32 cellular contexts compared by ENCODE assay signal in the genomic region with DNA sequence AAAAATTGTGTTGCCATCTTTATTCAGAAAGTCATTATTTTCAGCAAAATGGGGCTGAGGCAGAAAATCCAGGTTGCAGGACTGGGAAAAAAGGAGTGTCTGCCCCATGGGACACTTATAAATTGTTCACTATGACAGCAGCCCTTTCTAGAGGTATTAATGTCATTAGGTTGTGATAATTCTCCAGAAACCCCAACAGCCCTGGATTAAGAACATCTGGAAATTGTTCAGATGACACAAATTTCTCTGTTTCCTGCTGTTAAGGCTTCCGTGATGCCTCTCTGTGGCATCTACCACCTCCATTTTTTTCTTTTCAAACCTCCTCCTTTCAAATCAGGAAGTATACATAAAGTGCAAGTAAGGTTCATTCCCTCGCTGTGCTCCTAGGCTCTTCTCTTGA.
"Had no signal": no experiment of that assay in that cellular context is flagged by ENCODE, and none has a peak within 500 bp of the region (broad histone marks: within the 10 kb centered on the region; RNA-seq: fewer than 3 reads in every experiment).

No MANE protein-coding gene starts in this region.

- H3K36me3 ChIP-seq: adrenal gland had no signal

- H3K36me3 Mint-ChIP-seq: activated CD4-positive, alpha-beta memory T cell treated with anti-CD3 and anti-CD28 coated beads for 36 hours; activated CD8-positive, alpha-beta memory T cell treated with anti-CD3 and anti-CD28 coated beads, Interleukin-2, amount 10 ng/mL, durations not matched to agents 7 days and 5 days; activated naive CD4-positive, alpha-beta T cell treated with anti-CD3 and anti-CD28 coated beads, Interleukin-2, amount 50 U/mL, for 24 hours; activated naive CD8-positive, alpha-beta T cell treated with anti-CD3 and anti-CD28 coated beads for 36 hours had no signal

- H3K4me3 ChIP-seq: adrenal gland, body of pancreas, esophagus muscularis mucosa, gastroesophageal sphincter had no signal

- H3K27ac ChIP-seq: adrenal gland, body of pancreas, esophagus muscularis mucosa, foreskin keratinocyte, gastroesophageal sphincter had no signal

- H3K27me3 ChIP-seq: adrenal gland, esophagus muscularis mucosa, foreskin keratinocyte, gastroesophageal sphincter had no signal

- H3K4me3 Mint-ChIP-seq: activated CD4-positive, alpha-beta memory T cell treated with anti-CD3 and anti-CD28 coated beads for 36 hours; activated CD4-positive, alpha-beta T cell treated with anti-CD3 and anti-CD28 coated beads for 36 hours; activated CD4-positive, alpha-beta T cell treated with anti-CD3 and anti-CD28 coated beads, Interleukin-2, amount 10 ng/mL, durations not matched to agents 24 days and 14 days; activated CD8-positive, alpha-beta memory T cell treated with anti-CD3 and anti-CD28 coated beads, Interleukin-2, amount 10 ng/mL, durations not matched to agents 7 days and 5 days; activated CD8-positive, alpha-beta T cell treated with anti-CD3 and anti-CD28 coated beads, Interleukin-2, amount 10 ng/mL, durations not matched to agents 7 days and 5 days; activated naive CD4-positive, alpha-beta T cell treated with anti-CD3 and anti-CD28 coated beads for 36 hours; activated naive CD4-positive, alpha-beta T cell treated with anti-CD3 and anti-CD28 coated beads, Interleukin-2, amount 50 U/mL, for 24 hours; activated naive CD8-positive, alpha-beta T cell treated with anti-CD3 and anti-CD28 coated beads for 36 hours; activated naive CD8-positive, alpha-beta T cell treated with anti-CD3 and anti-CD28 coated beads, Interleukin-2, amount 50 U/mL, for 24 hours; activated T-helper 1 cell treated with anti-CD3 and anti-CD28 coated beads, Interleukin-12 subunit alpha, Interleukin-12 subunit beta, Interleukin-2, Interleukin-4 antibody, amounts not matched to agents 30 ng/mL and 10 ng/mL and 1 ng/mL, durations not matched to agents 14 hours and 24 hours and 36 hours; effector memory CD8-positive, alpha-beta T cell had no signal

- H3K9me3 Mint-ChIP-seq: activated CD4-positive, alpha-beta memory T cell treated with anti-CD3 and anti-CD28 coated beads for 36 hours; activated naive CD4-positive, alpha-beta T cell treated with anti-CD3 and anti-CD28 coated beads for 36 hours; activated naive CD4-positive, alpha-beta T cell treated with anti-CD3 and anti-CD28 coated beads, Interleukin-2, amount 50 U/mL, for 24 hours; activated naive CD8-positive, alpha-beta T cell treated with anti-CD3 and anti-CD28 coated beads for 36 hours; activated naive CD8-positive, alpha-beta T cell treated with anti-CD3 and anti-CD28 coated beads, Interleukin-2, amount 50 U/mL, for 24 hours; activated T-helper 1 cell treated with anti-CD3 and anti-CD28 coated beads, Interleukin-12 subunit alpha, Interleukin-12 subunit beta, Interleukin-2, Interleukin-4 antibody, amounts not matched to agents 30 ng/mL and 10 ng/mL and 1 ng/mL, durations not matched to agents 14 hours and 24 hours and 36 hours had no signal

- H3K4me1 Mint-ChIP-seq: activated CD4-positive, alpha-beta T cell treated with anti-CD3 and anti-CD28 coated beads for 36 hours; activated CD8-positive, alpha-beta memory T cell treated with anti-CD3 and anti-CD28 coated beads, Interleukin-2, amount 10 ng/mL, durations not matched to agents 7 days and 5 days; activated naive CD4-positive, alpha-beta T cell treated with anti-CD3 and anti-CD28 coated beads, Interleukin-2, amount 50 U/mL, for 24 hours; activated naive CD8-positive, alpha-beta T cell treated with anti-CD3 and anti-CD28 coated beads, Interleukin-2, amount 50 U/mL, for 24 hours had no signal

- DNase-seq: activated CD4-positive, alpha-beta memory T cell treated with anti-CD3 and anti-CD28 coated beads for 36 hours; activated CD4-positive, alpha-beta T cell treated with anti-CD3 and anti-CD28 coated beads for 36 hours; activated CD4-positive, alpha-beta T cell treated with anti-CD3 and anti-CD28 coated beads, Interleukin-2, amount 10 ng/mL, durations not matched to agents 24 days and 14 days; activated CD4-positive, CD25-positive, alpha-beta regulatory T cell; activated CD4-positive, CD25-positive, alpha-beta regulatory T cell treated with anti-CD3 and anti-CD28 coated beads, Interleukin-2, amount 50 U/mL, for 72 hours; activated CD8-positive, alpha-beta memory T cell treated with anti-CD3 and anti-CD28 coated beads, Interleukin-2, amount 10 ng/mL, durations not matched to agents 7 days and 5 days; activated CD8-positive, alpha-beta memory T cell treated with anti-CD3 and anti-CD28 coated beads, Interleukin-2, amount 50 U/mL, for 4 hours; activated CD8-positive, alpha-beta T cell treated with anti-CD3 and anti-CD28 coated beads, Interleukin-2, amount 10 ng/mL, durations not matched to agents 7 days and 5 days; activated effector memory CD4-positive, alpha-beta T cell treated with anti-CD3 and anti-CD28 coated beads, Interleukin-2, amount 50 U/mL, for 16 hours; activated naive CD4-positive, alpha-beta T cell treated with anti-CD3 and anti-CD28 coated beads for 36 hours; activated naive CD8-positive, alpha-beta T cell treated with anti-CD3 and anti-CD28 coated beads for 36 hours; activated naive CD8-positive, alpha-beta T cell treated with anti-CD3 and anti-CD28 coated beads, Interleukin-2, amount 50 U/mL, for 24 hours; activated T-cell treated with anti-CD3 and anti-CD28 coated beads, Interleukin-2, amount 50 U/mL, for 1 hour; activated T-cell treated with anti-CD3 and anti-CD28 coated beads, Interleukin-2, amount 50 U/mL, for 48 hours; adrenal gland; amygdala; aorta; body of pancreas; caudate nucleus; cortex of kidney; dermis blood vessel endothelial cell; effector CD4-positive, alpha-beta T cell; effector memory CD8-positive, alpha-beta T cell; erythroblast; foreskin keratinocyte; head of caudate nucleus; T-helper 2 cell had no signal

- H3K9me3 ChIP-seq: adrenal gland, body of pancreas, esophagus muscularis mucosa, gastroesophageal sphincter had no signal

- H3K27ac Mint-ChIP-seq: activated CD4-positive, alpha-beta memory T cell treated with anti-CD3 and anti-CD28 coated beads for 36 hours; activated CD4-positive, alpha-beta T cell treated with anti-CD3 and anti-CD28 coated beads for 36 hours; activated CD4-positive, alpha-beta T cell treated with anti-CD3 and anti-CD28 coated beads, Interleukin-2, amount 10 ng/mL, durations not matched to agents 24 days and 14 days; activated CD8-positive, alpha-beta memory T cell treated with anti-CD3 and anti-CD28 coated beads, Interleukin-2, amount 10 ng/mL, durations not matched to agents 7 days and 5 days; activated CD8-positive, alpha-beta T cell treated with anti-CD3 and anti-CD28 coated beads, Interleukin-2, amount 10 ng/mL, durations not matched to agents 7 days and 5 days; activated naive CD4-positive, alpha-beta T cell treated with anti-CD3 and anti-CD28 coated beads for 36 hours; activated naive CD4-positive, alpha-beta T cell treated with anti-CD3 and anti-CD28 coated beads, Interleukin-2, amount 50 U/mL, for 24 hours; activated naive CD8-positive, alpha-beta T cell treated with anti-CD3 and anti-CD28 coated beads for 36 hours; activated naive CD8-positive, alpha-beta T cell treated with anti-CD3 and anti-CD28 coated beads, Interleukin-2, amount 50 U/mL, for 24 hours; activated T-helper 1 cell treated with anti-CD3 and anti-CD28 coated beads, Interleukin-12 subunit alpha, Interleukin-12 subunit beta, Interleukin-2, Interleukin-4 antibody, amounts not matched to agents 30 ng/mL and 10 ng/mL and 1 ng/mL, durations not matched to agents 14 hours and 24 hours and 36 hours; activated T-helper 2 cell treated with anti-CD3 and anti-CD28 coated beads, Interferon-gamma antibody, Interleukin-2, Interleukin-4, amounts not matched to agents 10 μg/mL and 5 μg/mL and 100 μg/mL, durations not matched to agents 14 hours and 24 hours and 36 hours; effector memory CD8-positive, alpha-beta T cell had no signal

- ATAC-seq: activated CD4-positive, alpha-beta T cell treated with anti-CD3 and anti-CD28 coated beads for 36 hours; activated CD8-positive, alpha-beta memory T cell treated with anti-CD3 and anti-CD28 coated beads, Interleukin-2, amount 10 ng/mL, durations not matched to agents 7 days and 5 days; activated CD8-positive, alpha-beta T cell treated with anti-CD3 and anti-CD28 coated beads, Interleukin-2, amount 10 ng/mL, durations not matched to agents 7 days and 5 days; activated naive CD8-positive, alpha-beta T cell treated with anti-CD3 and anti-CD28 coated beads, Interleukin-2, amount 50 U/mL, for 24 hours; body of pancreas; effector memory CD8-positive, alpha-beta T cell; foreskin keratinocyte; gastroesophageal sphincter had no signal

- H3K4me1 ChIP-seq: adrenal gland, body of pancreas, foreskin keratinocyte, gastroesophageal sphincter had no signal
